In genomic region chr9:18492612-18493011, GRCh38 we compare ENCODE assay signal across 30 cellular contexts. TPM values are rescaled to one million over a fixed set of nuclear protein-coding genes. Genes with fewer than 3 reads are reported as not detected.
DNase-seq lines count a peak whose midpoint lies in the region; ATAC-seq, FAIRE-seq and TF ChIP-seq lines count a peak whose summit lies in the region.
"Had no signal": no experiment of that assay in that cellular context is flagged by ENCODE, and none has a peak within 500 bp of the region (broad histone marks: within the 10 kb centered on the region; RNA-seq: fewer than 3 reads in every experiment).

No MANE protein-coding gene starts in this region.

- H3K79me2 ChIP-seq in SK-N-SH (ENCODE audit: insufficient read depth) (peaks cover 73% of the 10 kb centered on the region), astrocyte (ENCODE audit: insufficient read depth, low read length) (peaks cover 68% of the 10 kb centered on the region)
- H3K79me2 ChIP-seq: parathyroid adenoma had no signal

- H3K9ac ChIP-seq in SK-N-SH (peak overlapping the region; percentile 78), astrocyte (ENCODE audit: low read length) (peak overlapping the region; percentile 89)
- H3K9ac ChIP-seq: parathyroid adenoma had no signal

- H3K4me1 ChIP-seq in SK-N-SH (ENCODE audit: control insufficient read depth in 1 of 2, insufficient read depth in 2 of 2, low read depth in 1 of 2, low read length in 1 of 2) = peaks cover 13 to 66% of the 10 kb centered on the region in 2 experiments
- peaks cover 74% of the 10 kb centered on the region for H3K4me1 ChIP-seq in astrocyte (ENCODE audit: insufficient read depth, low read length)
- peaks cover 0 to 10% of the 10 kb centered on the region in 2 donors for H3K4me1 ChIP-seq in uterus
- no peaks in the 10 kb centered on the region for H3K4me1 ChIP-seq in lower lobe of right lung
- H3K4me1 ChIP-seq: Caco-2, parathyroid adenoma, upper lobe of right lung had no signal

- H3K27ac ChIP-seq in SK-N-SH (ENCODE audit: low read depth in 2 of 2, low read length in 1 of 2) (peak overlapping the region; percentile 89 to 100; a peak in 3 of 4 replicates), astrocyte (ENCODE audit: low read depth, low read length) (peak overlapping the region; percentile 99), uterus (peak overlapping the region; percentile 89 to 94), lower lobe of right lung (no peak overlapping the region)
- H3K27ac ChIP-seq: 22Rv1, parathyroid adenoma, upper lobe of right lung had no signal

- no peaks in the 10 kb centered on the region for H3K36me3 Mint-ChIP-seq in astrocyte (ENCODE audit: low read depth, unreplicated experiment)
- no peaks in the 10 kb centered on the region for H3K36me3 Mint-ChIP-seq in endothelial cell (ENCODE audit: low read depth, unreplicated experiment)
- H3K36me3 Mint-ChIP-seq: activated CD8-positive, alpha-beta memory T cell treated with anti-CD3 and anti-CD28 coated beads, Interleukin-2, amount 10 ng/mL, durations not matched to agents 7 days and 5 days; activated naive CD8-positive, alpha-beta T cell treated with anti-CD3 and anti-CD28 coated beads, Interleukin-2, amount 10 ng/mL, durations not matched to agents 7 days and 5 days; immature natural killer cell; naive thymus-derived CD8-positive, alpha-beta T cell had no signal

- H4K20me1 ChIP-seq in SK-N-SH (ENCODE audit: insufficient read depth) (no peaks in the 10 kb centered on the region), astrocyte (ENCODE audit: insufficient read depth, low read length) (no peaks in the 10 kb centered on the region)

- H3K4me3 Mint-ChIP-seq in astrocyte (ENCODE audit: unreplicated experiment) = no peak overlapping the region
- no peak overlapping the region for H3K4me3 Mint-ChIP-seq in endothelial cell (ENCODE audit: unreplicated experiment)
- H3K4me3 Mint-ChIP-seq: activated CD8-positive, alpha-beta memory T cell treated with anti-CD3 and anti-CD28 coated beads, Interleukin-2, amount 10 ng/mL, durations not matched to agents 7 days and 5 days; activated naive CD8-positive, alpha-beta T cell treated with anti-CD3 and anti-CD28 coated beads, Interleukin-2, amount 10 ng/mL, durations not matched to agents 7 days and 5 days; immature natural killer cell; naive thymus-derived CD8-positive, alpha-beta T cell had no signal

- no peak for ATAC-seq in SK-N-SH treated with all-trans-retinoic acid at 6 μM for 48 hours
- ATAC-seq in lower lobe of right lung = no peak
- ATAC-seq: activated CD8-positive, alpha-beta memory T cell treated with anti-CD3 and anti-CD28 coated beads, Interleukin-2, amount 10 ng/mL, durations not matched to agents 7 days and 5 days; heart right ventricle; naive thymus-derived CD8-positive, alpha-beta T cell; sciatic nerve; upper lobe of right lung had no signal

- H3K9me3 Mint-ChIP-seq in astrocyte (ENCODE audit: unreplicated experiment) = no peaks in the 10 kb centered on the region
- H3K9me3 Mint-ChIP-seq in endothelial cell (ENCODE audit: unreplicated experiment) = no peaks in the 10 kb centered on the region
- H3K9me3 Mint-ChIP-seq: activated naive CD8-positive, alpha-beta T cell treated with anti-CD3 and anti-CD28 coated beads, Interleukin-2, amount 10 ng/mL, durations not matched to agents 7 days and 5 days; activated T-helper 2 cell treated with anti-CD3 and anti-CD28 coated beads, Interferon-gamma antibody, Interleukin-2, Interleukin-4, amounts not matched to agents 10 μg/mL and 5 μg/mL and 100 μg/mL, durations not matched to agents 14 hours and 24 hours and 36 hours had no signal

- TF ChIP-seq EP300 in SK-N-SH (IDR thresholded peaks at IDR 0.05; ENCODE audit: borderline replicate concordance in 1 of 2, low read depth in 1 of 2, low read length in 1 of 2) = peak in 1 of 2 experiments; percentile 60; a peak in 1 of 4 replicates

- H3K27me3 Mint-ChIP-seq in astrocyte (ENCODE audit: low read depth, unreplicated experiment) = no peaks in the 10 kb centered on the region
- H3K27me3 Mint-ChIP-seq in endothelial cell (ENCODE audit: unreplicated experiment) = no peaks in the 10 kb centered on the region
- H3K27me3 Mint-ChIP-seq: activated CD8-positive, alpha-beta memory T cell treated with anti-CD3 and anti-CD28 coated beads, Interleukin-2, amount 10 ng/mL, durations not matched to agents 7 days and 5 days; activated naive CD8-positive, alpha-beta T cell treated with anti-CD3 and anti-CD28 coated beads, Interleukin-2, amount 10 ng/mL, durations not matched to agents 7 days and 5 days had no signal

- POLR2A ChIA-PET in SK-N-SH (lab: Yijun Ruan, JAX) = no interaction called here

- no peak for TF ChIP-seq RAD21 in SK-N-SH (IDR thresholded peaks at IDR 0.05; ENCODE audit: low read length)

- DNase-seq in SK-N-SH (no peak), astrocyte (ENCODE audit: low read depth) (no peak), fibroblast of the aortic adventitia (ENCODE audit: low read depth) (peak; percentile 53), uterus (no peak), endothelial cell (ENCODE audit: low spot score) (no peak), lower lobe of right lung (no peak), T-helper 1 cell (no peak)
- DNase-seq: activated CD4-positive, alpha-beta T cell treated with anti-CD3 and anti-CD28 coated beads for 4 hours; activated CD8-positive, alpha-beta memory T cell treated with anti-CD3 and anti-CD28 coated beads, Interleukin-2, amount 10 ng/mL, durations not matched to agents 7 days and 5 days; activated naive CD8-positive, alpha-beta T cell treated with anti-CD3 and anti-CD28 coated beads, Interleukin-2, amount 10 ng/mL, durations not matched to agents 7 days and 5 days; Caco-2; caudate nucleus; heart right ventricle; immature natural killer cell; naive thymus-derived CD8-positive, alpha-beta T cell; NCI-H1436 treated with DMSO at 0.1 percent for 48 hours; NCI-H2171; NCI-H526; stimulated activated CD4-positive, alpha-beta T cell treated with anti-CD3 and anti-CD28 coated beads, Interleukin-1b, Interleukin-23, amount 100 ng/mL, for 48 hours; stomach; T1000; upper lobe of right lung had no signal

- H3K4me2 ChIP-seq in SK-N-SH (peak overlapping the region; percentile 54; the same call in 1 of the 2 replicates), astrocyte (ENCODE audit: low read length) (peak overlapping the region; percentile 61)

- intact Hi-C loops in uterus (cut with DNase I; ENCODE audit: low total_unique reads) = no loop called here
- intact Hi-C loops in lower lobe of right lung (cut with DNase I) = no loop called here

- H3K9me3 ChIP-seq in SK-N-SH = no peaks in the 10 kb centered on the region
- no peaks in the 10 kb centered on the region for H3K9me3 ChIP-seq in astrocyte (ENCODE audit: insufficient read depth, low read depth, low read length)
- H3K9me3 ChIP-seq in uterus = no peaks in the 10 kb centered on the region
- H3K9me3 ChIP-seq in lower lobe of right lung = no peaks in the 10 kb centered on the region
- H3K9me3 ChIP-seq: Caco-2, esophagus muscularis mucosa, heart right ventricle, stomach, upper lobe of right lung had no signal

- peak; percentile 95 for FAIRE-seq in astrocyte (lab: Jason Lieb, UNC)
- FAIRE-seq: H1 had no signal

- no peak overlapping the region for H3K27ac Mint-ChIP-seq in astrocyte (ENCODE audit: unreplicated experiment)
- no peak overlapping the region for H3K27ac Mint-ChIP-seq in endothelial cell (ENCODE audit: unreplicated experiment)
- H3K27ac Mint-ChIP-seq: activated CD8-positive, alpha-beta memory T cell treated with anti-CD3 and anti-CD28 coated beads, Interleukin-2, amount 10 ng/mL, durations not matched to agents 7 days and 5 days; activated naive CD8-positive, alpha-beta T cell treated with anti-CD3 and anti-CD28 coated beads, Interleukin-2, amount 10 ng/mL, durations not matched to agents 7 days and 5 days; activated T-helper 2 cell treated with anti-CD3 and anti-CD28 coated beads, Interferon-gamma antibody, Interleukin-2, Interleukin-4, amounts not matched to agents 10 μg/mL and 5 μg/mL and 100 μg/mL, durations not matched to agents 14 hours and 24 hours and 36 hours; immature natural killer cell; naive thymus-derived CD8-positive, alpha-beta T cell had no signal

- H2AFZ ChIP-seq in SK-N-SH (ENCODE audit: low read depth) (no peak overlapping the region; the same call in 1 of the 2 replicates), astrocyte (ENCODE audit: low read depth, low read length) (no peak overlapping the region)

- no peaks in the 10 kb centered on the region for H3K27me3 ChIP-seq in SK-N-SH (ENCODE audit: insufficient read depth)
- no peaks in the 10 kb centered on the region for H3K27me3 ChIP-seq in astrocyte (ENCODE audit: insufficient read depth, low read length)
- no peaks in the 10 kb centered on the region for H3K27me3 ChIP-seq in uterus
- no peaks in the 10 kb centered on the region for H3K27me3 ChIP-seq in lower lobe of right lung (ENCODE audit: low read depth)
- H3K27me3 ChIP-seq: esophagus muscularis mucosa, heart right ventricle, stomach, upper lobe of right lung had no signal

- 0 out of 4 replicates have a peak overlapping the region, but pooled peaks of 1 of the 2 experiments have one; percentile 2 for H3K4me3 ChIP-seq in SK-N-SH (ENCODE audit: low read depth in 2 of 2, low read length in 1 of 2)
- no peak overlapping the region for H3K4me3 ChIP-seq in astrocyte (ENCODE audit: insufficient read depth, low read depth, low read length)
- H3K4me3 ChIP-seq in fibroblast of the aortic adventitia (ENCODE audit: low read depth, low read length) = no peak overlapping the region
- H3K4me3 ChIP-seq in uterus = no peak overlapping the region
- H3K4me3 ChIP-seq in lower lobe of right lung = no peak overlapping the region
- H3K4me3 ChIP-seq: esophagus muscularis mucosa, heart right ventricle, stomach, upper lobe of right lung had no signal

- CTCF ChIA-PET in SK-N-SH (lab: Yijun Ruan, JAX) = interaction anchor here (0.7 to 1.5 kb wide), 3 partner anchors 9 to 50 kb away, joined by 3 to 4 read pairs (median 3); no protein-coding TSS in a partner anchor

- H3K9me2 ChIP-seq in SK-N-SH = no peaks in the 10 kb centered on the region

- no peak for TF ChIP-seq POLR2A in uterus (IDR thresholded peaks at IDR 0.05)

- peaks cover 75% of the 10 kb centered on the region for H3F3A ChIP-seq in SK-N-SH (replicated peaks; ENCODE audit: insufficient read depth)

- H3K36me3 ChIP-seq in SK-N-SH (replicated peaks in 1 of 2; ENCODE audit: control insufficient read depth in 1 of 2, insufficient read depth in 2 of 2, low read length in 1 of 2) (peaks cover 0 to 27% of the 10 kb centered on the region in 2 experiments), astrocyte (ENCODE audit: insufficient read depth, low read length) (no peaks in the 10 kb centered on the region), uterus (no peaks in the 10 kb centered on the region), lower lobe of right lung (no peaks in the 10 kb centered on the region)
- H3K36me3 ChIP-seq: esophagus muscularis mucosa, heart right ventricle, stomach, upper lobe of right lung had no signal

- H3K4me1 Mint-ChIP-seq in astrocyte (ENCODE audit: low read depth, unreplicated experiment) = peaks cover 33% of the 10 kb centered on the region
- no peaks in the 10 kb centered on the region for H3K4me1 Mint-ChIP-seq in endothelial cell (ENCODE audit: unreplicated experiment)
- H3K4me1 Mint-ChIP-seq: activated CD8-positive, alpha-beta memory T cell treated with anti-CD3 and anti-CD28 coated beads, Interleukin-2, amount 10 ng/mL, durations not matched to agents 7 days and 5 days; activated naive CD8-positive, alpha-beta T cell treated with anti-CD3 and anti-CD28 coated beads, Interleukin-2, amount 10 ng/mL, durations not matched to agents 7 days and 5 days; immature natural killer cell; naive thymus-derived CD8-positive, alpha-beta T cell had no signal

- TF ChIP-seq CTCF in SK-N-SH (IDR thresholded peaks at IDR 0.05) (no peak), astrocyte (IDR thresholded peaks at IDR 0.05; ENCODE audit: insufficient read depth, low read depth, low read length) (no peak), fibroblast of the aortic adventitia (IDR thresholded peaks at IDR 0.05; ENCODE audit: insufficient read depth, low read length) (no peak), uterus (IDR thresholded peaks at IDR 0.05) (no peak), endothelial cell (IDR thresholded peaks at IDR 0.05; ENCODE audit: unreplicated experiment) (no peak), lower lobe of right lung (IDR thresholded peaks at IDR 0.05) (no peak)

RNA-seq across cellular contexts. Expression of gene ADAMTSL1, which starts 18.7 kb away (rescaled TPM):
- polyA plus RNA-seq in SK-N-SH (2012; rRNA removed) = 114 and 163 TPM in 2 replicates
- polyA plus RNA-seq in SK-N-SH (2012; cell fraction: cytosol; rRNA removed) = 59.3 and 94.0 TPM in 2 replicates
- polyA plus RNA-seq in SK-N-SH (2012; cell fraction: nucleus; rRNA removed) = 215 and 304 TPM in 2 replicates
- total RNA-seq in astrocyte (11.4 and 12.6 TPM in 2 replicates), fibroblast of the aortic adventitia (ENCODE audit: low replicate concordance) (41.8 and 179 TPM in 2 replicates), uterus (100 to 1,000 TPM in 3 of 4 donors, 10 to 100 TPM in 1; 30.0 to 186 (median 138) TPM), endothelial cell (ENCODE audit: unreplicated experiment) (18.2 TPM), lower lobe of right lung (3.7 TPM)
- total RNA-seq: activated CD8-positive, alpha-beta memory T cell treated with anti-CD3 and anti-CD28 coated beads, Interleukin-2, amount 10 ng/mL, durations not matched to agents 7 days and 5 days; activated naive CD8-positive, alpha-beta T cell treated with anti-CD3 and anti-CD28 coated beads, Interleukin-2, amount 10 ng/mL, durations not matched to agents 7 days and 5 days; activated T-helper 2 cell treated with anti-CD3 and anti-CD28 coated beads, Interferon-gamma antibody, Interleukin-2, Interleukin-4, amounts not matched to agents 10 μg/mL and 5 μg/mL and 100 μg/mL, durations not matched to agents 14 hours and 24 hours and 36 hours; Caco-2; naive thymus-derived CD8-positive, alpha-beta T cell; OCI-LY7 had no signal
- polyA plus RNA-seq: immature natural killer cell; naive thymus-derived CD8-positive, alpha-beta T cell had no signal
